Comparison of ENCODE assay signal across 16 cellular contexts in the genomic region with DNA sequence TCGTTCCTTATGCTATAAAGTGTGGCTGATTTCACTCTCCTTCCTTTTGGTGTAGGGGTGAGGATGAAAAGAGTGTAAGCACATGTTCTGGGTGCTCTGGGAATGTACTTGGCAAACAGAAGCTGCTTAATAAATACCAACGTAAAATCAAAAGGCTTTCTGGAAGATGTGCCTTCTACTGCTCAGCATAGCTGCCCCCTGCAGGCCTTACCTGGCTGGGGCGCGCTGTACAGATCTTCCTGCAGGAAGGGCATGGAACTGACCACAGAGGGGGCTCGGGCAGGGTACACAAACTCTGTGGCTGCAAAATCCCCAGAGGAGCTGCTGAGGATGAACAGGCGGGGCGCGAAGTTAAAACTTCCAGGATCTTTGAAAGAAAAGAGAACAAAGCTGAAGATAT.
A peak's percentile ranks its signal among the peaks of the same experiment; 100 is the strongest.
DNase-seq lines count a peak whose midpoint lies in the region; ATAC-seq, FAIRE-seq and TF ChIP-seq lines count a peak whose summit lies in the region.
"Had no signal": no experiment of that assay in that cellular context is flagged by ENCODE, and none has a peak within 500 bp of the region (broad histone marks: within the 10 kb centered on the region; RNA-seq: fewer than 3 reads in every experiment).

No MANE protein-coding gene starts in this region.

- no peaks in the 10 kb centered on the region for H3F3A ChIP-seq in GM23338 (replicated peaks; ENCODE audit: low read depth)

- H4K20me1 ChIP-seq in GM23338 (replicated peaks; ENCODE audit: insufficient read depth) = no peaks in the 10 kb centered on the region

- H3K79me2 ChIP-seq in GM23338 (replicated peaks; ENCODE audit: insufficient read depth) = no peaks in the 10 kb centered on the region

- H3K27ac ChIP-seq in GM23338 (ENCODE audit: low read depth) = no peak overlapping the region
- H3K27ac ChIP-seq: PC-9 had no signal

- no peak for FAIRE-seq in bronchial epithelial cell (lab: Jason Lieb, UNC)

- POLR2A ChIA-PET in AG04449 (lab: Yijun Ruan, JAX) = no interaction called here

- H3K4me1 Mint-ChIP-seq in GM23338 = peaks cover 3% of the 10 kb centered on the region

- H3K36me3 ChIP-seq in GM23338 (ENCODE audit: insufficient read depth) = no peaks in the 10 kb centered on the region
- H3K36me3 ChIP-seq in bronchial epithelial cell (ENCODE audit: control insufficient read depth, insufficient read depth, low read length) = peaks cover 22% of the 10 kb centered on the region

- H3K9me3 Mint-ChIP-seq in GM23338 = peaks cover 5% of the 10 kb centered on the region; the same call in 2 of the 3 replicates

- no peak overlapping the region for H3K4me3 ChIP-seq in AG04449 (ENCODE audit: low read depth, low read length)
- no peak overlapping the region for H3K4me3 ChIP-seq in GM23338
- no peak overlapping the region for H3K4me3 ChIP-seq in bronchial epithelial cell (ENCODE audit: low read depth, low read length)
- H3K4me3 ChIP-seq: PC-9 had no signal

- peaks cover 29% of the 10 kb centered on the region for H3K36me3 Mint-ChIP-seq in GM23338 (ENCODE audit: low read depth)

- H3K4me2 ChIP-seq in GM23338 = no peak overlapping the region
- H3K4me2 ChIP-seq: PC-9 had no signal

- TF ChIP-seq CTCF in AG04449 (IDR thresholded peaks at IDR 0.05; ENCODE audit: insufficient read depth, low read length, missing control alignments) (peak; percentile 6), GM23338 (conservative IDR thresholded peaks at IDR 0.05; ENCODE audit: low read depth in 2 of 2) (peak; percentile 56 to 62), bronchial epithelial cell (IDR thresholded peaks at IDR 0.05; ENCODE audit: insufficient read depth, low read length, severe bottlenecking) (peak; percentile 28)

- H2AFZ ChIP-seq in GM23338 = no peak overlapping the region
- H2AFZ ChIP-seq: PC-9 had no signal

- H3K4me3 Mint-ChIP-seq in GM23338 = no peak overlapping the region

- H3K9me2 ChIP-seq in GM23338 (ENCODE audit: insufficient read depth) = no peaks in the 10 kb centered on the region

- DNase-seq in AG04449 (ENCODE audit: low read depth, low spot score) = no peak
- peak; percentile 55 for DNase-seq in GM23338 (ENCODE audit: low spot score)
- DNase-seq in bronchial epithelial cell (ENCODE audit: low read depth) = no peak
- no peak for DNase-seq in left lobe of liver (ENCODE audit: low spot score)
- no peak for DNase-seq in NOMO-1 treated with dmso at 0.1 percent for 144 hours (lab: John Stamatoyannopoulos, UW; ENCODE audit: unreplicated experiment)
- no peak for DNase-seq in A172 (ENCODE audit: low spot score)
- DNase-seq: C1 segment of cervical spinal cord; effector memory CD4-positive, alpha-beta T cell; hypothalamus; mesendoderm; NCI-H2171; PC-9; stimulated activated naive CD8-positive, alpha-beta T cell treated with anti-CD3 and anti-CD28 coated beads, Interleukin-15, Interleukin-2, amounts not matched to agents 100 U/mL and 50 U/mL, for 24 hours; T-helper 1 cell had no signal

- CTCF ChIA-PET in AG04449 (lab: Yijun Ruan, JAX) = interaction anchor here (1.0 to 2.0 kb wide), 7 partner anchors 9 to 72 kb away, joined by 3 to 7 read pairs (median 4); no protein-coding TSS in a partner anchor

- no peaks in the 10 kb centered on the region; the same call in 1 of the 2 replicates for H3K4me1 ChIP-seq in GM23338 (ENCODE audit: insufficient read depth)

- H3K27me3 Mint-ChIP-seq in GM23338 (ENCODE audit: insufficient read depth, low read depth, poor library complexity) = peaks cover 6% of the 10 kb centered on the region

- no peak overlapping the region for H3K27ac Mint-ChIP-seq in GM23338

- ATAC-seq in GM23338 (peak; percentile 84), left lobe of liver (peak; percentile 17), GM19395 (IDR thresholded peaks at IDR 0.05; ENCODE audit: unreplicated experiment) (no peak), GM21526 (IDR thresholded peaks at IDR 0.05; ENCODE audit: low FRiP score, unreplicated experiment) (no peak)
- ATAC-seq: stimulated activated naive CD8-positive, alpha-beta T cell treated with anti-CD3 and anti-CD28 coated beads, Interleukin-15, Interleukin-2, amounts not matched to agents 100 U/mL and 50 U/mL, for 24 hours had no signal

- H3K27me3 ChIP-seq in GM23338 (ENCODE audit: insufficient read depth) = no peaks in the 10 kb centered on the region
- H3K27me3 ChIP-seq in bronchial epithelial cell (ENCODE audit: control insufficient read depth, insufficient read depth, low read length) = no peaks in the 10 kb centered on the region

TF ChIP-seq in GM23338, 12 proteins besides CTCF, POLR2A, EP300 and RAD21 (continues in another document):
- TF ChIP-seq NANOG (IDR thresholded peaks at IDR 0.05; ENCODE audit: borderline replicate concordance) = no peak
- TF ChIP-seq, protein P1, sequence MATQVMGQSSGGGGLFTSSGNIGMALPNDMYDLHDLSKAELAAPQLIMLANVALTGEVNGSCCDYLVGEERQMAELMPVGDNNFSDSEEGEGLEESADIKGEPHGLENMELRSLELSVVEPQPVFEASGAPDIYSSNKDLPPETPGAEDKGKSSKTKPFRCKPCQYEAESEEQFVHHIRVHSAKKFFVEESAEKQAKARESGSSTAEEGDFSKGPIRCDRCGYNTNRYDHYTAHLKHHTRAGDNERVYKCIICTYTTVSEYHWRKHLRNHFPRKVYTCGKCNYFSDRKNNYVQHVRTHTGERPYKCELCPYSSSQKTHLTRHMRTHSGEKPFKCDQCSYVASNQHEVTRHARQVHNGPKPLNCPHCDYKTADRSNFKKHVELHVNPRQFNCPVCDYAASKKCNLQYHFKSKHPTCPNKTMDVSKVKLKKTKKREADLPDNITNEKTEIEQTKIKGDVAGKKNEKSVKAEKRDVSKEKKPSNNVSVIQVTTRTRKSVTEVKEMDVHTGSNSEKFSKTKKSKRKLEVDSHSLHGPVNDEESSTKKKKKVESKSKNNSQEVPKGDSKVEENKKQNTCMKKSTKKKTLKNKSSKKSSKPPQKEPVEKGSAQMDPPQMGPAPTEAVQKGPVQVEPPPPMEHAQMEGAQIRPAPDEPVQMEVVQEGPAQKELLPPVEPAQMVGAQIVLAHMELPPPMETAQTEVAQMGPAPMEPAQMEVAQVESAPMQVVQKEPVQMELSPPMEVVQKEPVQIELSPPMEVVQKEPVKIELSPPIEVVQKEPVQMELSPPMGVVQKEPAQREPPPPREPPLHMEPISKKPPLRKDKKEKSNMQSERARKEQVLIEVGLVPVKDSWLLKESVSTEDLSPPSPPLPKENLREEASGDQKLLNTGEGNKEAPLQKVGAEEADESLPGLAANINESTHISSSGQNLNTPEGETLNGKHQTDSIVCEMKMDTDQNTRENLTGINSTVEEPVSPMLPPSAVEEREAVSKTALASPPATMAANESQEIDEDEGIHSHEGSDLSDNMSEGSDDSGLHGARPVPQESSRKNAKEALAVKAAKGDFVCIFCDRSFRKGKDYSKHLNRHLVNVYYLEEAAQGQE (IDR thresholded peaks at IDR 0.05; ENCODE audit: unreplicated experiment) = no peak
- no peak for TF ChIP-seq EZH2 (IDR thresholded peaks at IDR 0.05; ENCODE audit: low read depth, unreplicated experiment)
- no peak for TF ChIP-seq STAT1 (IDR thresholded peaks at IDR 0.05; ENCODE audit: unreplicated experiment)
- no peak for TF ChIP-seq ZNF114 (CRISPR knock-in tag; IDR thresholded peaks at IDR 0.05)
- no peak for TF ChIP-seq POLR2AphosphoS5 (IDR thresholded peaks at IDR 0.05; ENCODE audit: low read depth)
- TF ChIP-seq ZNF331 (CRISPR knock-in tag; IDR thresholded peaks at IDR 0.05; ENCODE audit: low read depth) = no peak

Comparison
In these comparisons a context has a peak if more than half of its experiments do, and no peak if none do; other contexts are left out.
1. CTCF ChIP-seq: peak in every context shown above with its lines; median percentile 59 in GM23338; 28 in bronchial epithelial cell; 6 in AG04449.
2. ATAC-seq: peak in GM23338 (single experiment) and left lobe of liver (single experiment); none in GM19395 (single experiment) and GM21526 (single experiment).